26 cellular contexts compared by ENCODE assay signal in the genomic region with DNA sequence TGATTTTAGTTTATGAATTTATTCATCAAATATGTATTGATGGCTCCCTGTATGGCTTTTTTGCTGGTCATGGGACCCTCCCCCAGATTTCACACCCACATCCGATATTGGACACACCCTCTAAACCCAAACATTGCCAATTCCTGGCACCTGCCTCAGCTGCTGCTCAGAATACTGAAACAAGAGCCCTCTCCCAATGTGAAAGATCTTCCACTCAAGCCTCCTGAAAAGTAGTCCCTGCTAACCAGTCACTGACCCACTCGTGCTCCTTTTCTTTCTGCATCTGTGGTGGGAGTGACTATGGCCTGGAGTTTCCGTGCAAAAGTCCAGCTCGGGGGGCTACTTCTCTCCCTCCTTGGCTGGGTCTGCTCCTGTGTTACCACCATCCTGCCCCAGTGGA. TPM values are rescaled to one million over a fixed set of nuclear protein-coding genes. Genes with fewer than 3 reads are reported as not detected.
"Had no signal": no experiment of that assay in that cellular context is flagged by ENCODE, and none has a peak within 500 bp of the region (broad histone marks: within the 10 kb centered on the region; RNA-seq: fewer than 3 reads in every experiment).

A gene (plus strand): TSS at position 301 of the 400 bp plus-strand sequence. CDS start 0 bp downstream, at position 301.

- H3K27ac ChIP-seq: left lung, neural progenitor cell, uterus had no signal

- H2AFZ ChIP-seq: neural progenitor cell had no signal

- DNase-seq: activated B cell treated with CpG ODN at 0.5 μM for 24 hours; activated CD4-positive, alpha-beta memory T cell treated with anti-CD3 and anti-CD28 coated beads for 36 hours; activated CD4-positive, alpha-beta T cell treated with anti-CD3 and anti-CD28 coated beads for 4 hours; activated naive CD4-positive, alpha-beta T cell; activated naive CD8-positive, alpha-beta T cell treated with anti-CD3 and anti-CD28 coated beads for 36 hours; activated T-cell treated with anti-CD3 and anti-CD28 coated beads for 4 hours; amniotic stem cell; body of pancreas; central memory CD4-positive, alpha-beta T cell; erythroblast; head of caudate nucleus; kidney; left lung; naive B cell; sigmoid colon; stimulated activated CD4-positive, alpha-beta T cell treated with anti-CD3 and anti-CD28 coated beads, Interleukin-12 subunit alpha, Interleukin-12 subunit beta, amount 100 ng/mL, for 4 hours; stimulated activated CD4-positive, alpha-beta T cell treated with anti-CD3 and anti-CD28 coated beads, Interleukin-1b, Interleukin-23, amount 100 ng/mL, for 48 hours; stimulated activated CD8-positive, alpha-beta memory T cell treated with anti-CD3 and anti-CD28 coated beads, Interleukin-4, amount 100 ng/mL, for 48 hours; stimulated activated naive CD4-positive, alpha-beta T cell treated with Interleukin-2 at 50 U/mL for 16 hours; substantia nigra; T-cell; uterus had no signal

- ATAC-seq: body of pancreas, left lung, T-cell had no signal

- H3K36me3 ChIP-seq: left lung, neural progenitor cell, sigmoid colon, tibial nerve, uterus had no signal

- H3K27me3 ChIP-seq: body of pancreas, sigmoid colon, tibial nerve, uterus had no signal

- H3K4me3 ChIP-seq: body of pancreas, left lung, neural progenitor cell, sigmoid colon, tibial nerve, uterus had no signal

- H3K9ac ChIP-seq: neural progenitor cell had no signal

- H3K9me3 ChIP-seq: body of pancreas, left lung, sigmoid colon, tibial nerve, uterus had no signal

- H3K4me2 ChIP-seq: neural progenitor cell had no signal

- H3K4me1 ChIP-seq: left lung, neural progenitor cell, uterus had no signal

RNA-seq across cellular contexts. Expression of the gene that starts here (rescaled TPM):
- total RNA-seq: activated B cell treated with CpG ODN at 0.5 μM for 24 hours; activated CD4-positive, alpha-beta memory T cell treated with anti-CD3 and anti-CD28 coated beads for 36 hours; activated naive CD8-positive, alpha-beta T cell treated with anti-CD3 and anti-CD28 coated beads for 36 hours; body of pancreas; frontal cortex; kidney; left lung; osteoblast; sigmoid colon; T-cell; tibial nerve; uterus had no signal
- polyA plus RNA-seq: sigmoid colon had no signal
